10 cellular contexts compared by ENCODE assay signal in the genomic region with DNA sequence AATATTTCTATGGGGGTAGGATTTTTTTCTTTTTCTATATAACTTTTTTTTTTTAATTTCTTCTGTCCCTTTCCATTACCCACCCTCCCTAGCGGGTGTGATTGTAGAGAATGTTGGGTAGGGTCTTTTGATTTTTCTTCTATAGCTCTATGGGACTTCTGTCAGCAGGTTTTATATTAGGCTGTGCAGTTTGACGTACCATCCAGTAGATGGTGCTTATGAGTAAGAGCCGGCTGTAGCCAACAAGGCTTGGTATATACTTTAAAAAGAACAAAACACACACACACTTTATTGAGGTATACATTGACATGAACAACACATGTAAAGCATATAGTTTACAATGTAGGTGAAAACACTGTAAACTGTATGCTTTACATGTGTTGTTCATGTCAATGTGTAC.
DNase-seq lines count a peak whose midpoint lies in the region; ATAC-seq and TF ChIP-seq lines count a peak whose summit lies in the region.
"Had no signal": no experiment of that assay in that cellular context is flagged by ENCODE, and none has a peak within 500 bp of the region (broad histone marks: within the 10 kb centered on the region; RNA-seq: fewer than 3 reads in every experiment).

No MANE protein-coding gene starts in this region.

- in situ Hi-C loops in GM13977 (cut with MboI; ENCODE audit: low pct_unique_long_range_greater_than_20kb, low sequenced_read_pairs, unreplicated experiment) (no loop called here), Panc1 (cut with HindIII; ENCODE audit: low pct_unique_long_range_greater_than_20kb, low sequenced_read_pairs) (no loop called here)

- no peaks in the 10 kb centered on the region for H3K36me3 ChIP-seq in Panc1 (ENCODE audit: control insufficient read depth, insufficient read depth, low read length)

- no peaks in the 10 kb centered on the region for H3K9me3 Mint-ChIP-seq in stimulated activated naive CD8-positive, alpha-beta T cell treated with anti-CD3 and anti-CD28 coated beads, Interleukin-15, amount 100 ng/mL, for 72 hours

- intact Hi-C loops in Panc1 (cut with micrococcal nuclease; ENCODE audit: unreplicated experiment): no loop called here

- no peaks in the 10 kb centered on the region for H3K4me1 Mint-ChIP-seq in stimulated activated naive CD8-positive, alpha-beta T cell treated with anti-CD3 and anti-CD28 coated beads, Interleukin-15, amount 100 ng/mL, for 72 hours

- no peaks in the 10 kb centered on the region for H3K9me3 ChIP-seq in Panc1 (ENCODE audit: control insufficient read depth, insufficient read depth, low read depth, low read length)

- no peak overlapping the region for H3K27ac ChIP-seq in Panc1 (ENCODE audit: low read length)
- no peak overlapping the region for H3K27ac ChIP-seq in substantia nigra (ENCODE audit: low read depth, low read length, poor library complexity, severe bottlenecking)

- TF ChIP-seq CTCF in GM13977 (IDR thresholded peaks at IDR 0.05; ENCODE audit: extremely low read depth, insufficient read depth, missing control alignments) (peak; percentile 37), Panc1 (IDR thresholded peaks at IDR 0.05) (peak; percentile 56; the same call in 1 of the 2 replicates)

- CTCF ChIA-PET in Panc1 (lab: Charles Lee): no interaction called here

- H3K4me1 ChIP-seq in Panc1 (ENCODE audit: control insufficient read depth, insufficient read depth, low read length): no peaks in the 10 kb centered on the region

- no peak overlapping the region for H3K27ac Mint-ChIP-seq in stimulated activated naive CD8-positive, alpha-beta T cell treated with anti-CD3 and anti-CD28 coated beads, Interleukin-15, amount 100 ng/mL, for 72 hours
- H3K27ac Mint-ChIP-seq: activated naive CD4-positive, alpha-beta T cell treated with anti-CD3 and anti-CD28 coated beads for 36 hours had no signal

- POLR2A ChIA-PET in Panc1 (lab: Charles Lee): no interaction called here

- DNase-seq in COLO829 (ENCODE audit: low spot score): peak; percentile 6
- no peak for DNase-seq in GM13977 (ENCODE audit: low spot score)
- DNase-seq in Panc1 (ENCODE audit: low read depth, low spot score): no peak
- peak; percentile 1 for DNase-seq in germinal center (ENCODE audit: low spot score)
- no peak for DNase-seq in stimulated activated naive CD8-positive, alpha-beta T cell treated with anti-CD3 and anti-CD28 coated beads, Interleukin-15, amount 100 ng/mL, for 72 hours
- DNase-seq in mucosa of gallbladder (ENCODE audit: low spot score): no peak
- no peak for DNase-seq in substantia nigra (lab: John Stamatoyannopoulos, UW)
- no peak for DNase-seq in AG20443 (ENCODE audit: low spot score)
- DNase-seq: activated naive CD4-positive, alpha-beta T cell treated with anti-CD3 and anti-CD28 coated beads for 36 hours; effector memory CD4-positive, alpha-beta T cell had no signal

- no peaks in the 10 kb centered on the region for H3K27me3 ChIP-seq in Panc1 (ENCODE audit: control insufficient read depth, insufficient read depth, low read length)

- no peak overlapping the region for H3K4me3 Mint-ChIP-seq in stimulated activated naive CD8-positive, alpha-beta T cell treated with anti-CD3 and anti-CD28 coated beads, Interleukin-15, amount 100 ng/mL, for 72 hours
- H3K4me3 Mint-ChIP-seq: activated naive CD4-positive, alpha-beta T cell treated with anti-CD3 and anti-CD28 coated beads for 36 hours had no signal

- no TSS peak for BruUV-seq in Panc1 (replicated peaks; lab: Mats Ljungman, UMichigan)

- no peak overlapping the region for H3K4me3 ChIP-seq in Panc1 (ENCODE audit: low read depth in 2 of 2, low read length in 2 of 2)

- no peaks in the 10 kb centered on the region for H3K27me3 Mint-ChIP-seq in stimulated activated naive CD8-positive, alpha-beta T cell treated with anti-CD3 and anti-CD28 coated beads, Interleukin-15, amount 100 ng/mL, for 72 hours

- ATAC-seq in Panc1: no peak
- ATAC-seq in stimulated activated naive CD8-positive, alpha-beta T cell treated with anti-CD3 and anti-CD28 coated beads, Interleukin-15, amount 100 ng/mL, for 72 hours: no peak

Comparison
In these comparisons a context has a peak if more than half of its experiments do, and no peak if none do; other contexts are left out.
1. DNase-seq: peak in COLO829 (single experiment) and germinal center (single experiment); none in GM13977 (single experiment), Panc1 (single experiment), stimulated activated naive CD8-positive, alpha-beta T cell treated with anti-CD3 and anti-CD28 coated beads, Interleukin-15, amount 100 ng/mL, for 72 hours (0 of 2), mucosa of gallbladder (single experiment), substantia nigra (0 of 49) and AG20443 (single experiment).